21 cellular contexts compared by ENCODE assay signal in genomic region chr3:52719618-52720017, GRCh38. TPM values are rescaled to one million over a fixed set of nuclear protein-coding genes. Genes with fewer than 3 reads are reported as not detected.
DNase-seq lines count a peak whose midpoint lies in the region; ATAC-seq, FAIRE-seq and TF ChIP-seq lines count a peak whose summit lies in the region.
"Had no signal": no experiment of that assay in that cellular context is flagged by ENCODE, and none has a peak within 500 bp of the region (broad histone marks: within the 10 kb centered on the region; RNA-seq: fewer than 3 reads in every experiment).

No MANE protein-coding gene starts in this region.

- TF ChIP-seq POLR2A in HepG2 (IDR thresholded peaks at IDR 0.05; ENCODE audit: insufficient read depth in 1 of 2, low read depth in 2 of 2, low read length in 2 of 2), result no peak
- TF ChIP-seq POLR2A in right lobe of liver (IDR thresholded peaks at IDR 0.05), result no peak

- no peak for DNase-seq in HepG2 (ENCODE audit: low spot score)
- no peak for DNase-seq in right lobe of liver
- no peak for DNase-seq in Calu3
- no peak for DNase-seq in T-helper 17 cell
- DNase-seq in nephron progenitor cell, result no peak
- no peak for DNase-seq in MG63
- DNase-seq: ACHN; CD4-positive, CD25-positive, alpha-beta regulatory T cell; GF-D8; GOT3; KG1; NCI-H1092 treated with DMSO at 0.1 percent for 48 hours; NCI-H2081; NCI-H2171 treated with DMSO at 0.1 percent for 48 hours; NCI-H446; NCI-H526 treated with DMSO at 0.1 percent for 48 hours; SJCRH30 had no signal

- CTCF ChIA-PET in HepG2 (lab: Yijun Ruan, JAX; ENCODE audit: low intra/inter-chr PET ratio, low total read pairs) (no interaction called here), Calu3 (lab: Charles Lee) (no interaction called here)

- H3K4me1 ChIP-seq in HepG2 (ENCODE audit: insufficient read depth, low read length) (peaks cover 26% of the 10 kb centered on the region), right lobe of liver (peaks cover 0 to 10% (median 5%) of the 10 kb centered on the region in 4 donors)
- H3K4me1 ChIP-seq: SJCRH30 had no signal

- no TSS peak for BruUV-seq in HepG2 (replicated peaks; lab: Mats Ljungman, UMichigan)
- no TSS peak for BruUV-seq in Calu3 (replicated peaks; lab: Mats Ljungman, UMichigan)

- POLR2A ChIA-PET in HepG2 (lab: Yijun Ruan, JAX), result no interaction called here

- in situ Hi-C loops in HepG2 (cut with HindIII; ENCODE audit: extremely low pct_ligation_motif_present, low pct_unique_long_range_greater_than_20kb), result no loop called here

- H3K27me3 Mint-ChIP-seq in Calu3 (ENCODE audit: unreplicated experiment) (no peaks in the 10 kb centered on the region), T-helper 17 cell (no peaks in the 10 kb centered on the region), nephron progenitor cell (ENCODE audit: low read depth, poor library complexity) (no peaks in the 10 kb centered on the region)
- H3K27me3 Mint-ChIP-seq: CD4-positive, CD25-positive, alpha-beta regulatory T cell had no signal

- no peak for ATAC-seq in HepG2
- ATAC-seq in right lobe of liver, result no peak
- no peak for ATAC-seq in T-helper 17 cell
- ATAC-seq in GM18907 (IDR thresholded peaks at IDR 0.05; ENCODE audit: unreplicated experiment), result no peak
- ATAC-seq in HG03521 (IDR thresholded peaks at IDR 0.05; ENCODE audit: unreplicated experiment), result no peak
- ATAC-seq: HCT116, Panc1 had no signal

- H3K9me3 ChIP-seq in HepG2 (ENCODE audit: low read length), result no peaks in the 10 kb centered on the region
- H3K9me3 ChIP-seq in right lobe of liver, result no peaks in the 10 kb centered on the region
- no peaks in the 10 kb centered on the region for H3K9me3 ChIP-seq in T-helper 17 cell (ENCODE audit: control insufficient read depth, low read length, poor library complexity, severe bottlenecking)
- no peaks in the 10 kb centered on the region for H3K9me3 ChIP-seq in MG63
- H3K9me3 ChIP-seq: SJCRH30 had no signal

- H3K27me3 ChIP-seq in HepG2 (ENCODE audit: control insufficient read depth in 1 of 2, insufficient read depth in 2 of 2, low read length in 2 of 2), result no peaks in the 10 kb centered on the region
- no peaks in the 10 kb centered on the region for H3K27me3 ChIP-seq in right lobe of liver
- H3K27me3 ChIP-seq in MG63, result no peaks in the 10 kb centered on the region
- H3K27me3 ChIP-seq: SJCRH30 had no signal

- no peak for FAIRE-seq in HepG2 (lab: Jason Lieb, UNC)

- TF ChIP-seq CTCF in HepG2 (CRISPR knock-in tag; IDR thresholded peaks at IDR 0.05) (no peak), right lobe of liver (IDR thresholded peaks at IDR 0.05) (no peak), Calu3 (IDR thresholded peaks at IDR 0.05; ENCODE audit: unreplicated experiment) (no peak), nephron progenitor cell (IDR thresholded peaks at IDR 0.05) (no peak)

- no peak overlapping the region for H3K4me2 ChIP-seq in HepG2 (ENCODE audit: low read depth, low read length)

- peak overlapping the region; percentile 6 for H3K27ac Mint-ChIP-seq in Calu3 (ENCODE audit: unreplicated experiment)
- peak overlapping the region; percentile 19 for H3K27ac Mint-ChIP-seq in T-helper 17 cell
- peak overlapping the region; percentile 27 for H3K27ac Mint-ChIP-seq in nephron progenitor cell

- H3K4me1 Mint-ChIP-seq in Calu3 (ENCODE audit: low read depth, unreplicated experiment) (no peaks in the 10 kb centered on the region), T-helper 17 cell (peaks cover 14% of the 10 kb centered on the region), nephron progenitor cell (peaks cover 5% of the 10 kb centered on the region)

- intact Hi-C loops in HepG2 (cut with micrococcal nuclease; ENCODE audit: unreplicated experiment), result no loop called here
- intact Hi-C loops in right lobe of liver (cut with DNase I), result no loop called here
- intact Hi-C loops in Calu3 (cut with micrococcal nuclease; ENCODE audit: unreplicated experiment), result no loop called here

- H3K9me3 Mint-ChIP-seq in Calu3 (ENCODE audit: low read depth, unreplicated experiment) (no peaks in the 10 kb centered on the region), nephron progenitor cell (peaks cover 34% of the 10 kb centered on the region)

- no peak overlapping the region for H2AFZ ChIP-seq in HepG2 (ENCODE audit: low read length)

- H3K4me3 Mint-ChIP-seq in Calu3 (ENCODE audit: low read depth, unreplicated experiment) (no peak overlapping the region), T-helper 17 cell (peak overlapping the region; percentile 4), nephron progenitor cell (no peak overlapping the region)

- no peak overlapping the region for H3K9ac ChIP-seq in HepG2 (ENCODE audit: insufficient read depth, low read depth, low read length)

- H3K36me3 ChIP-seq in HepG2 (replicated peaks in 1 of 2; ENCODE audit: control insufficient read depth in 1 of 2, insufficient read depth in 2 of 2, low read length in 2 of 2) (peaks cover 0 to 5% of the 10 kb centered on the region in 2 experiments; a peak in 1 of 5 replicates), right lobe of liver (peaks cover 0 to 3% (median 0%) of the 10 kb centered on the region in 4 donors), MG63 (0 out of 2 replicates have a peak, but pooled peaks cover 2% of the 10 kb centered on the region)

- H3K36me3 Mint-ChIP-seq in Calu3 (ENCODE audit: insufficient read depth, unreplicated experiment), result no peaks in the 10 kb centered on the region
- no peaks in the 10 kb centered on the region for H3K36me3 Mint-ChIP-seq in T-helper 17 cell (ENCODE audit: low read depth)
- H3K36me3 Mint-ChIP-seq in nephron progenitor cell (ENCODE audit: low read depth), result peaks cover 63% of the 10 kb centered on the region

- no peak for TF ChIP-seq RAD21 in HepG2 (CRISPR knock-in tag; IDR thresholded peaks at IDR 0.05)

- H4K20me1 ChIP-seq in HepG2 (ENCODE audit: insufficient read depth, low read length), result no peaks in the 10 kb centered on the region

- H3K27ac ChIP-seq in HepG2 (ENCODE audit: extremely low read length, insufficient read depth, low read length), result no peak overlapping the region
- no peak overlapping the region for H3K27ac ChIP-seq in right lobe of liver
- H3K27ac ChIP-seq: SJCRH30 had no signal

- no peak overlapping the region for H3K4me3 ChIP-seq in HepG2 (replicated peaks in 1 of 3; ENCODE audit: insufficient read depth in 1 of 3, low read depth in 2 of 3, low read length in 3 of 3)
- no peak overlapping the region for H3K4me3 ChIP-seq in right lobe of liver
- H3K4me3 ChIP-seq in MG63, result no peak overlapping the region
- H3K4me3 ChIP-seq: SJCRH30 had no signal

- H3K79me2 ChIP-seq in HepG2 (ENCODE audit: insufficient read depth, low read length), result no peaks in the 10 kb centered on the region

- TF ChIP-seq EP300 in HepG2 (IDR thresholded peaks at IDR 0.05; ENCODE audit: low read depth in 2 of 2, low read length in 2 of 2), result no peak
- no peak for TF ChIP-seq EP300 in HepG2 (CRISPR knock-in tag; IDR thresholded peaks at IDR 0.05; ENCODE audit: borderline replicate concordance)

RNA-seq across cellular contexts. Expression of gene SPCS1, which starts 13.7 kb away (rescaled TPM):
- total RNA-seq in HepG2 (2016; rRNA removed; fragmentation: Illumina TruSeq; extraction: Trizol) (100 and 120 TPM in 2 replicates), right lobe of liver (100 to 1,000 TPM in 3 of 6 experiments, 10 to 100 TPM in 3; 60.7 to 193 (median 94.1) TPM), Calu3 (2022) (147 and 151 TPM in 2 replicates), T-helper 17 cell (10 to 100 TPM; 62.6 to 63.7 TPM)
- 40.5 and 45.6 TPM in 2 replicates for total RNA-seq in HepG2 (2016; cell fraction: cytosol; rRNA removed; fragmentation: Illumina TruSeq; extraction: Trizol; ENCODE audit: low read depth)
- total RNA-seq in HepG2 (2016; cell fraction: insoluble cytoplasmic fraction; rRNA removed; fragmentation: Illumina TruSeq; extraction: Trizol), result 101 and 120 TPM in 2 replicates
- total RNA-seq in HepG2 (2016; cell fraction: membrane; rRNA removed; fragmentation: Illumina TruSeq; extraction: Trizol), result 58.3 and 62.1 TPM in 2 replicates
- 98.8 and 103 TPM in 2 replicates for total RNA-seq in HepG2 (2016; cell fraction: nucleus; rRNA removed; fragmentation: Illumina TruSeq; extraction: Trizol)
- 61.8 and 84.6 TPM in 2 replicates for polyA plus RNA-seq in HepG2 (2011; rRNA removed)
- polyA plus RNA-seq in HepG2 (2011; cell fraction: cytosol; rRNA removed), result 92.3 and 116 TPM in 2 replicates
- 20.3 and 25.6 TPM in 2 replicates for polyA plus RNA-seq in HepG2 (2011; cell fraction: nucleus; rRNA removed)
- 100 and 134 TPM in 2 replicates for polyA plus RNA-seq in HepG2 (2012)
- 78.3 and 89.5 TPM in 2 replicates for polyA plus RNA-seq in HepG2 (2016; cell fraction: cytosol; fragmentation: Illumina TruSeq; extraction: Trizol; ENCODE audit: low read depth)
- 176 and 187 TPM in 2 replicates for polyA plus RNA-seq in HepG2 (2016; cell fraction: insoluble cytoplasmic fraction; fragmentation: Illumina TruSeq; extraction: Trizol; ENCODE audit: low read depth)
- polyA plus RNA-seq in HepG2 (2016; cell fraction: membrane; fragmentation: Illumina TruSeq; extraction: Trizol; ENCODE audit: low read depth), result 91.4 and 105 TPM in 2 replicates
- polyA plus RNA-seq in HepG2 (2016; cell fraction: nucleus; fragmentation: Illumina TruSeq; extraction: Trizol; ENCODE audit: insufficient read depth, low read depth), result 241 and 261 TPM in 2 replicates
- polyA minus RNA-seq in HepG2 (2011; rRNA and poly(A)+ RNA removed; ENCODE audit: low replicate concordance), result 76.0 and 91.3 TPM in 2 replicates
- 48.9 and 80.5 TPM in 2 replicates for polyA minus RNA-seq in HepG2 (2011; cell fraction: cytosol; rRNA and poly(A)+ RNA removed)
- polyA minus RNA-seq in HepG2 (2011; cell fraction: nucleus; rRNA and poly(A)+ RNA removed), result 23.1 and 23.6 TPM in 2 replicates
- 63.1 and 72.5 TPM in 2 replicates for total RNA-seq in MG63 (2014; rRNA removed; shearing (Covaris generic); ENCODE audit: low replicate concordance)

RNA-seq across cellular contexts. Expression of gene GLT8D1, which starts 14.0 kb away (rescaled TPM):
- 65.1 and 110 TPM in 2 replicates for total RNA-seq in HepG2 (2016; rRNA removed; fragmentation: Illumina TruSeq; extraction: Trizol)
- 26.1 and 37.4 TPM in 2 replicates for total RNA-seq in HepG2 (2016; cell fraction: cytosol; rRNA removed; fragmentation: Illumina TruSeq; extraction: Trizol; ENCODE audit: low read depth)
- total RNA-seq in HepG2 (2016; cell fraction: insoluble cytoplasmic fraction; rRNA removed; fragmentation: Illumina TruSeq; extraction: Trizol), result 57.9 and 103 TPM in 2 replicates
- total RNA-seq in HepG2 (2016; cell fraction: membrane; rRNA removed; fragmentation: Illumina TruSeq; extraction: Trizol), result 58.5 and 71.5 TPM in 2 replicates
- total RNA-seq in HepG2 (2016; cell fraction: nucleus; rRNA removed; fragmentation: Illumina TruSeq; extraction: Trizol), result 95.9 and 108 TPM in 2 replicates
- 109 and 121 TPM in 2 replicates for polyA plus RNA-seq in HepG2 (2011; rRNA removed)
- polyA plus RNA-seq in HepG2 (2011; cell fraction: cytosol; rRNA removed), result 73.3 and 91.3 TPM in 2 replicates
- polyA plus RNA-seq in HepG2 (2011; cell fraction: nucleus; rRNA removed), result 70.1 and 84.3 TPM in 2 replicates
- 73.6 and 98.8 TPM in 2 replicates for polyA plus RNA-seq in HepG2 (2012)
- polyA plus RNA-seq in HepG2 (2016; cell fraction: cytosol; fragmentation: Illumina TruSeq; extraction: Trizol; ENCODE audit: low read depth), result 24.2 and 36.5 TPM in 2 replicates
- 69.1 and 71.8 TPM in 2 replicates for polyA plus RNA-seq in HepG2 (2016; cell fraction: insoluble cytoplasmic fraction; fragmentation: Illumina TruSeq; extraction: Trizol; ENCODE audit: low read depth)
- 43.6 and 60.3 TPM in 2 replicates for polyA plus RNA-seq in HepG2 (2016; cell fraction: membrane; fragmentation: Illumina TruSeq; extraction: Trizol; ENCODE audit: low read depth)
- polyA plus RNA-seq in HepG2 (2016; cell fraction: nucleus; fragmentation: Illumina TruSeq; extraction: Trizol; ENCODE audit: insufficient read depth, low read depth), result 167 and 178 TPM in 2 replicates
- 39.4 and 50.8 TPM in 2 replicates for polyA minus RNA-seq in HepG2 (2011; rRNA and poly(A)+ RNA removed; ENCODE audit: low replicate concordance)
- 36.1 and 37.9 TPM in 2 replicates for polyA minus RNA-seq in HepG2 (2011; cell fraction: cytosol; rRNA and poly(A)+ RNA removed)
- 33.9 and 50.1 TPM in 2 replicates for polyA minus RNA-seq in HepG2 (2011; cell fraction: nucleus; rRNA and poly(A)+ RNA removed)
- 10 to 100 TPM; 23.0 to 63.1 (median 46.9) TPM for total RNA-seq in right lobe of liver
- 36.2 and 40.3 TPM in 2 replicates for total RNA-seq in Calu3 (2022)
- total RNA-seq in T-helper 17 cell, result 10 to 100 TPM; 18.9 to 23.0 TPM
- 43.1 and 56.1 TPM in 2 replicates for total RNA-seq in MG63 (2014; rRNA removed; shearing (Covaris generic); ENCODE audit: low replicate concordance)

RNA-seq across cellular contexts. Expression of gene GNL3, which starts 33.8 kb away (rescaled TPM):
- total RNA-seq in HepG2 (2016; rRNA removed; fragmentation: Illumina TruSeq; extraction: Trizol) (257 and 281 TPM in 2 replicates), right lobe of liver (10 to 100 TPM; 20.0 to 86.2 (median 41.7) TPM), Calu3 (2022) (113 and 118 TPM in 2 replicates), T-helper 17 cell (100 to 1,000 TPM; 109 to 117 TPM)
- 60.4 and 64.3 TPM in 2 replicates for total RNA-seq in HepG2 (2016; cell fraction: cytosol; rRNA removed; fragmentation: Illumina TruSeq; extraction: Trizol; ENCODE audit: low read depth)
- total RNA-seq in HepG2 (2016; cell fraction: insoluble cytoplasmic fraction; rRNA removed; fragmentation: Illumina TruSeq; extraction: Trizol), result 257 and 284 TPM in 2 replicates
- total RNA-seq in HepG2 (2016; cell fraction: membrane; rRNA removed; fragmentation: Illumina TruSeq; extraction: Trizol), result 76.1 and 91.0 TPM in 2 replicates
- total RNA-seq in HepG2 (2016; cell fraction: nucleus; rRNA removed; fragmentation: Illumina TruSeq; extraction: Trizol), result 252 and 273 TPM in 2 replicates
- 91.7 and 129 TPM in 2 replicates for polyA plus RNA-seq in HepG2 (2011; rRNA removed)
- polyA plus RNA-seq in HepG2 (2011; cell fraction: cytosol; rRNA removed), result 37.1 and 48.9 TPM in 2 replicates
- polyA plus RNA-seq in HepG2 (2011; cell fraction: nucleus; rRNA removed), result 185 and 204 TPM in 2 replicates
- polyA plus RNA-seq in HepG2 (2012), result 118 and 153 TPM in 2 replicates
- polyA plus RNA-seq in HepG2 (2016; cell fraction: cytosol; fragmentation: Illumina TruSeq; extraction: Trizol; ENCODE audit: low read depth), result 27.6 and 27.7 TPM in 2 replicates
- polyA plus RNA-seq in HepG2 (2016; cell fraction: insoluble cytoplasmic fraction; fragmentation: Illumina TruSeq; extraction: Trizol; ENCODE audit: low read depth), result 214 and 224 TPM in 2 replicates
- 41.7 and 44.4 TPM in 2 replicates for polyA plus RNA-seq in HepG2 (2016; cell fraction: membrane; fragmentation: Illumina TruSeq; extraction: Trizol; ENCODE audit: low read depth)
- polyA plus RNA-seq in HepG2 (2016; cell fraction: nucleus; fragmentation: Illumina TruSeq; extraction: Trizol; ENCODE audit: insufficient read depth, low read depth), result 336 and 359 TPM in 2 replicates
- 38.6 and 73.5 TPM in 2 replicates for polyA minus RNA-seq in HepG2 (2011; rRNA and poly(A)+ RNA removed; ENCODE audit: low replicate concordance)
- polyA minus RNA-seq in HepG2 (2011; cell fraction: cytosol; rRNA and poly(A)+ RNA removed), result 34.7 and 37.7 TPM in 2 replicates
- 291 and 322 TPM in 2 replicates for polyA minus RNA-seq in HepG2 (2011; cell fraction: nucleus; rRNA and poly(A)+ RNA removed)
- total RNA-seq in MG63 (2014; rRNA removed; shearing (Covaris generic); ENCODE audit: low replicate concordance), result 127 and 226 TPM in 2 replicates

RNA-seq across cellular contexts. Expression of gene PBRM1, which starts 33.9 kb away (rescaled TPM):
- total RNA-seq in HepG2 (2016; rRNA removed; fragmentation: Illumina TruSeq; extraction: Trizol) (33.2 and 47.0 TPM in 2 replicates), right lobe of liver (10 to 100 TPM; 17.1 to 36.4 (median 27.2) TPM), Calu3 (2022) (48.5 and 54.9 TPM in 2 replicates), T-helper 17 cell (10 to 100 TPM; 62.8 to 70.8 TPM)
- total RNA-seq in HepG2 (2016; cell fraction: cytosol; rRNA removed; fragmentation: Illumina TruSeq; extraction: Trizol; ENCODE audit: low read depth), result 5.1 and 8.0 TPM in 2 replicates
- 33.8 and 40.2 TPM in 2 replicates for total RNA-seq in HepG2 (2016; cell fraction: insoluble cytoplasmic fraction; rRNA removed; fragmentation: Illumina TruSeq; extraction: Trizol)
- total RNA-seq in HepG2 (2016; cell fraction: membrane; rRNA removed; fragmentation: Illumina TruSeq; extraction: Trizol), result 13.4 and 13.8 TPM in 2 replicates
- 49.5 and 50.7 TPM in 2 replicates for total RNA-seq in HepG2 (2016; cell fraction: nucleus; rRNA removed; fragmentation: Illumina TruSeq; extraction: Trizol)
- 9.6 and 10.9 TPM in 2 replicates for polyA plus RNA-seq in HepG2 (2011; rRNA removed)
- 6.0 and 7.9 TPM in 2 replicates for polyA plus RNA-seq in HepG2 (2011; cell fraction: cytosol; rRNA removed)
- polyA plus RNA-seq in HepG2 (2011; cell fraction: nucleus; rRNA removed), result 15.1 and 15.8 TPM in 2 replicates
- 10.4 and 11.8 TPM in 2 replicates for polyA plus RNA-seq in HepG2 (2012)
- 0.65 and 1.2 TPM in 2 replicates for polyA plus RNA-seq in HepG2 (2016; cell fraction: cytosol; fragmentation: Illumina TruSeq; extraction: Trizol; ENCODE audit: low read depth)
- 19.3 and 20.8 TPM in 2 replicates for polyA plus RNA-seq in HepG2 (2016; cell fraction: insoluble cytoplasmic fraction; fragmentation: Illumina TruSeq; extraction: Trizol; ENCODE audit: low read depth)
- polyA plus RNA-seq in HepG2 (2016; cell fraction: membrane; fragmentation: Illumina TruSeq; extraction: Trizol; ENCODE audit: low read depth), result 1.9 and 2.1 TPM in 2 replicates
- polyA plus RNA-seq in HepG2 (2016; cell fraction: nucleus; fragmentation: Illumina TruSeq; extraction: Trizol; ENCODE audit: insufficient read depth, low read depth), result 22.8 and 26.1 TPM in 2 replicates
- 25.3 and 61.3 TPM in 2 replicates for polyA minus RNA-seq in HepG2 (2011; rRNA and poly(A)+ RNA removed; ENCODE audit: low replicate concordance)
- polyA minus RNA-seq in HepG2 (2011; cell fraction: cytosol; rRNA and poly(A)+ RNA removed), result 22.6 and 23.7 TPM in 2 replicates
- polyA minus RNA-seq in HepG2 (2011; cell fraction: nucleus; rRNA and poly(A)+ RNA removed), result 57.8 and 69.2 TPM in 2 replicates
- total RNA-seq in MG63 (2014; rRNA removed; shearing (Covaris generic); ENCODE audit: low replicate concordance), result 16.2 and 21.3 TPM in 2 replicates

RNA-seq across cellular contexts. Expression of gene NEK4, which starts 51.1 kb away (rescaled TPM):
- 38.0 and 38.5 TPM in 2 replicates for total RNA-seq in HepG2 (2016; rRNA removed; fragmentation: Illumina TruSeq; extraction: Trizol)
- total RNA-seq in HepG2 (2016; cell fraction: cytosol; rRNA removed; fragmentation: Illumina TruSeq; extraction: Trizol; ENCODE audit: low read depth), result 18.0 and 19.7 TPM in 2 replicates
- 34.9 and 36.4 TPM in 2 replicates for total RNA-seq in HepG2 (2016; cell fraction: insoluble cytoplasmic fraction; rRNA removed; fragmentation: Illumina TruSeq; extraction: Trizol)
- total RNA-seq in HepG2 (2016; cell fraction: membrane; rRNA removed; fragmentation: Illumina TruSeq; extraction: Trizol), result 51.1 and 53.4 TPM in 2 replicates
- 26.1 and 33.6 TPM in 2 replicates for total RNA-seq in HepG2 (2016; cell fraction: nucleus; rRNA removed; fragmentation: Illumina TruSeq; extraction: Trizol)
- polyA plus RNA-seq in HepG2 (2011; rRNA removed), result 16.5 and 16.7 TPM in 2 replicates
- 8.4 and 11.3 TPM in 2 replicates for polyA plus RNA-seq in HepG2 (2011; cell fraction: cytosol; rRNA removed)
- 13.6 and 17.2 TPM in 2 replicates for polyA plus RNA-seq in HepG2 (2011; cell fraction: nucleus; rRNA removed)
- 13.3 and 14.9 TPM in 2 replicates for polyA plus RNA-seq in HepG2 (2012)
- 8.7 and 9.1 TPM in 2 replicates for polyA plus RNA-seq in HepG2 (2016; cell fraction: cytosol; fragmentation: Illumina TruSeq; extraction: Trizol; ENCODE audit: low read depth)
- 27.2 and 31.1 TPM in 2 replicates for polyA plus RNA-seq in HepG2 (2016; cell fraction: insoluble cytoplasmic fraction; fragmentation: Illumina TruSeq; extraction: Trizol; ENCODE audit: low read depth)
- 22.7 and 22.9 TPM in 2 replicates for polyA plus RNA-seq in HepG2 (2016; cell fraction: membrane; fragmentation: Illumina TruSeq; extraction: Trizol; ENCODE audit: low read depth)
- polyA plus RNA-seq in HepG2 (2016; cell fraction: nucleus; fragmentation: Illumina TruSeq; extraction: Trizol; ENCODE audit: insufficient read depth, low read depth), result 31.4 and 31.8 TPM in 2 replicates
- polyA minus RNA-seq in HepG2 (2011; rRNA and poly(A)+ RNA removed; ENCODE audit: low replicate concordance), result 8.2 and 15.1 TPM in 2 replicates
- polyA minus RNA-seq in HepG2 (2011; cell fraction: cytosol; rRNA and poly(A)+ RNA removed), result 12.0 and 14.8 TPM in 2 replicates
- 31.7 and 49.4 TPM in 2 replicates for polyA minus RNA-seq in HepG2 (2011; cell fraction: nucleus; rRNA and poly(A)+ RNA removed)
- total RNA-seq in right lobe of liver, result 10 to 100 TPM in 5 of 6 experiments, 1 to 10 TPM in 1; 7.3 to 18.9 (median 14.8) TPM
- total RNA-seq in Calu3 (2022), result 31.9 and 33.8 TPM in 2 replicates
- total RNA-seq in T-helper 17 cell, result 10 to 100 TPM in 1 of 2 donors, 1 to 10 TPM in 1; 7.3 to 14.7 TPM
- total RNA-seq in MG63 (2014; rRNA removed; shearing (Covaris generic); ENCODE audit: low replicate concordance), result 13.5 and 14.6 TPM in 2 replicates
